1 cellular context compared by ENCODE assay signal in genomic region chr5:73858054-73858453, GRCh38.
TF ChIP-seq lines count a peak whose summit lies in the region.

No MANE protein-coding gene starts in this region.

TF ChIP-seq in HepG2, 621 proteins besides CTCF, POLR2A, EP300 and RAD21 (continued from another document):
- TF ChIP-seq MYC (CRISPR knock-in tag; IDR thresholded peaks at IDR 0.05; ENCODE audit: borderline replicate concordance), result no peak
- TF ChIP-seq ZFP90 (CRISPR knock-in tag; IDR thresholded peaks at IDR 0.05; ENCODE audit: borderline replicate concordance), result no peak
- no peak for TF ChIP-seq NR0B2 (CRISPR knock-in tag; IDR thresholded peaks at IDR 0.05)
- TF ChIP-seq SRSF4 (IDR thresholded peaks at IDR 0.05; ENCODE audit: low read depth, low read length, poor library complexity, severe bottlenecking), result no peak
- TF ChIP-seq KLF6 (CRISPR knock-in tag; IDR thresholded peaks at IDR 0.05), result peak; percentile 78; the same call in 1 of the 2 replicates
- no peak for TF ChIP-seq CENPBD1 (CRISPR knock-in tag; IDR thresholded peaks at IDR 0.05; ENCODE audit: borderline replicate concordance, low read depth)
- no peak for TF ChIP-seq CREB1 (IDR thresholded peaks at IDR 0.05)
- TF ChIP-seq CREB1 (CRISPR knock-in tag; IDR thresholded peaks at IDR 0.05), result 0 out of 2 replicates have a peak, but pooled peaks have one; percentile 12
- TF ChIP-seq EED (CRISPR knock-in tag; IDR thresholded peaks at IDR 0.05), result no peak
- peak; percentile 90 for TF ChIP-seq FOXO1 (CRISPR knock-in tag; IDR thresholded peaks at IDR 0.05)
- no peak for TF ChIP-seq BCL3 (CRISPR knock-in tag; IDR thresholded peaks at IDR 0.05)
- TF ChIP-seq GFI1 (CRISPR knock-in tag; IDR thresholded peaks at IDR 0.05; ENCODE audit: borderline replicate concordance), result peak; percentile 40; the same call in 1 of the 2 replicates
- 0 out of 2 replicates have a peak, but pooled peaks have one; percentile 55 for TF ChIP-seq NFKBIZ (CRISPR knock-in tag; IDR thresholded peaks at IDR 0.05)
- TF ChIP-seq ZNF557 (CRISPR knock-in tag; IDR thresholded peaks at IDR 0.05), result 0 out of 2 replicates have a peak, but pooled peaks have one; percentile 80
- TF ChIP-seq RCOR2 (CRISPR knock-in tag; IDR thresholded peaks at IDR 0.05), result 0 out of 2 replicates have a peak, but pooled peaks have one; percentile 65
- TF ChIP-seq SKI (IDR thresholded peaks at IDR 0.05; ENCODE audit: partially characterized antibody), result peak; percentile 16
- no peak for TF ChIP-seq ZBTB21 (CRISPR knock-in tag; IDR thresholded peaks at IDR 0.05)
- TF ChIP-seq ZBTB1 (CRISPR knock-in tag; IDR thresholded peaks at IDR 0.05; ENCODE audit: borderline replicate concordance), result no peak
- peak in 1 of 2 experiments; percentile 19; a peak in 1 of 4 replicates for TF ChIP-seq KLF16 (CRISPR knock-in tag; IDR thresholded peaks at IDR 0.05)
- 0 out of 2 replicates have a peak, but pooled peaks have one; percentile 54 for TF ChIP-seq ZNF232 (CRISPR knock-in tag; IDR thresholded peaks at IDR 0.05; ENCODE audit: borderline replicate concordance)
- 0 out of 2 replicates have a peak, but pooled peaks have one; percentile 28 for TF ChIP-seq IKZF5 (CRISPR knock-in tag; IDR thresholded peaks at IDR 0.05)
- peak; percentile 94 for TF ChIP-seq ZNF331 (CRISPR knock-in tag; IDR thresholded peaks at IDR 0.05)
- peak; percentile 28 for TF ChIP-seq RBM22 (optimal IDR thresholded peaks at IDR 0.05; ENCODE audit: low read length)
- TF ChIP-seq ZNF709 (CRISPR knock-in tag; IDR thresholded peaks at IDR 0.05), result no peak
- peak; percentile 85 for TF ChIP-seq ZNF652 (CRISPR knock-in tag; IDR thresholded peaks at IDR 0.05; ENCODE audit: borderline replicate concordance, low read depth)
- peak; percentile 64 for TF ChIP-seq FOSL2 (CRISPR knock-in tag; IDR thresholded peaks at IDR 0.05)
- no peak for TF ChIP-seq SIN3B (IDR thresholded peaks at IDR 0.05; ENCODE audit: low read length)
- TF ChIP-seq ELF3 (CRISPR knock-in tag; IDR thresholded peaks at IDR 0.05), result peak; percentile 50; the same call in 1 of the 2 replicates
- peak; percentile 83 for TF ChIP-seq ZMYM4 (CRISPR knock-in tag; IDR thresholded peaks at IDR 0.05)
- TF ChIP-seq ZNF781 (CRISPR knock-in tag; IDR thresholded peaks at IDR 0.05; ENCODE audit: borderline replicate concordance, not compliant biosample characterization), result no peak
- TF ChIP-seq TCF7 (IDR thresholded peaks at IDR 0.05; ENCODE audit: low read depth), result peak; percentile 26; the same call in 1 of the 2 replicates
- peak; percentile 70 for TF ChIP-seq RARA (CRISPR knock-in tag; IDR thresholded peaks at IDR 0.05)
- no peak for TF ChIP-seq ZNF414 (CRISPR knock-in tag; IDR thresholded peaks at IDR 0.05)
- peak; percentile 65; the same call in 1 of the 2 replicates for TF ChIP-seq ZNF792 (CRISPR knock-in tag; IDR thresholded peaks at IDR 0.05)
- TF ChIP-seq, protein P1, sequence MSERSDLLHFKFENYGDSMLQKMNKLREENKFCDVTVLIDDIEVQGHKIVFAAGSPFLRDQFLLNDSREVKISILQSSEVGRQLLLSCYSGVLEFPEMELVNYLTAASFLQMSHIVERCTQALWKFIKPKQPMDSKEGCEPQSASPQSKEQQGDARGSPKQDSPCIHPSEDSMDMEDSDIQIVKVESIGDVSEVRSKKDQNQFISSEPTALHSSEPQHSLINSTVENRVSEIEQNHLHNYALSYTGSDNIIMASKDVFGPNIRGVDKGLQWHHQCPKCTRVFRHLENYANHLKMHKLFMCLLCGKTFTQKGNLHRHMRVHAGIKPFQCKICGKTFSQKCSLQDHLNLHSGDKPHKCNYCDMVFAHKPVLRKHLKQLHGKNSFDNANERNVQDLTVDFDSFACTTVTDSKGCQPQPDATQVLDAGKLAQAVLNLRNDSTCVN (CRISPR knock-in tag; IDR thresholded peaks at IDR 0.05; ENCODE audit: borderline replicate concordance), result 0 out of 2 replicates have a peak, but pooled peaks have one; percentile 46
- TF ChIP-seq ZKSCAN8 (CRISPR knock-in tag; IDR thresholded peaks at IDR 0.05; ENCODE audit: borderline replicate concordance), result peak; percentile 39; the same call in 1 of the 2 replicates
- no peak for TF ChIP-seq MAFF (IDR thresholded peaks at IDR 0.05; ENCODE audit: low read depth, low read length)
- no peak for TF ChIP-seq CSRNP2 (CRISPR knock-in tag; conservative IDR thresholded peaks at IDR 0.05; ENCODE audit: low read depth)
- TF ChIP-seq TRIM22 (IDR thresholded peaks at IDR 0.05), result no peak
- TF ChIP-seq HOXA5 (CRISPR knock-in tag; IDR thresholded peaks at IDR 0.05), result peak; percentile 84
- TF ChIP-seq TBP (CRISPR knock-in tag; IDR thresholded peaks at IDR 0.05), result no peak
- peak; percentile 96 for TF ChIP-seq CEBPB (IDR thresholded peaks at IDR 0.05; ENCODE audit: borderline replicate concordance, low read depth, low read length)
- TF ChIP-seq ISL2 (CRISPR knock-in tag; IDR thresholded peaks at IDR 0.05), result peak; percentile 81
- no peak for TF ChIP-seq ZSCAN22 (CRISPR knock-in tag; IDR thresholded peaks at IDR 0.05)
- TF ChIP-seq ZNF746 (CRISPR knock-in tag; IDR thresholded peaks at IDR 0.05), result no peak
- peak; percentile 82 for TF ChIP-seq NCOA2 (CRISPR knock-in tag; IDR thresholded peaks at IDR 0.05)
- peak; percentile 85 for TF ChIP-seq SOX5 (CRISPR knock-in tag; IDR thresholded peaks at IDR 0.05; ENCODE audit: borderline replicate concordance)
- no peak for TF ChIP-seq TBX3 (IDR thresholded peaks at IDR 0.05; ENCODE audit: borderline replicate concordance)
- TF ChIP-seq FOXK1 (CRISPR knock-in tag; IDR thresholded peaks at IDR 0.05; ENCODE audit: borderline replicate concordance, low read depth), result peak; percentile 85
- TF ChIP-seq TFAP4 (IDR thresholded peaks at IDR 0.05; ENCODE audit: borderline replicate concordance, low read depth), result peak; percentile 54; the same call in 1 of the 2 replicates
- TF ChIP-seq PHF21A (CRISPR knock-in tag; IDR thresholded peaks at IDR 0.05), result peak; percentile 57; the same call in 1 of the 2 replicates
- TF ChIP-seq ZNF816 (CRISPR knock-in tag; IDR thresholded peaks at IDR 0.05; ENCODE audit: borderline replicate concordance), result no peak
- no peak for TF ChIP-seq NR2C2 (CRISPR knock-in tag; IDR thresholded peaks at IDR 0.05; ENCODE audit: borderline replicate concordance)
- TF ChIP-seq CEBPG (CRISPR knock-in tag; IDR thresholded peaks at IDR 0.05), result peak; percentile 97
- TF ChIP-seq GATAD1 (CRISPR knock-in tag; IDR thresholded peaks at IDR 0.05), result peak; percentile 37; the same call in 1 of the 2 replicates
- TF ChIP-seq HNRNPUL1 (IDR thresholded peaks at IDR 0.05; ENCODE audit: low read depth, low read length), result no peak
- TF ChIP-seq MAF1 (CRISPR knock-in tag; IDR thresholded peaks at IDR 0.05; ENCODE audit: borderline replicate concordance), result no peak
- TF ChIP-seq FOXJ3 (CRISPR knock-in tag; IDR thresholded peaks at IDR 0.05; ENCODE audit: borderline replicate concordance), result peak; percentile 86
- TF ChIP-seq SOX6 (IDR thresholded peaks at IDR 0.05), result no peak
- peak; percentile 92 for TF ChIP-seq SOX6 (CRISPR knock-in tag; IDR thresholded peaks at IDR 0.05)
- TF ChIP-seq ARNTL (CRISPR knock-in tag; IDR thresholded peaks at IDR 0.05), result 0 out of 2 replicates have a peak, but pooled peaks have one; percentile 27
- TF ChIP-seq KLF13 (CRISPR knock-in tag; IDR thresholded peaks at IDR 0.05), result no peak
- TF ChIP-seq ONECUT2 (CRISPR knock-in tag; IDR thresholded peaks at IDR 0.05), result no peak
- TF ChIP-seq, protein P2, sequence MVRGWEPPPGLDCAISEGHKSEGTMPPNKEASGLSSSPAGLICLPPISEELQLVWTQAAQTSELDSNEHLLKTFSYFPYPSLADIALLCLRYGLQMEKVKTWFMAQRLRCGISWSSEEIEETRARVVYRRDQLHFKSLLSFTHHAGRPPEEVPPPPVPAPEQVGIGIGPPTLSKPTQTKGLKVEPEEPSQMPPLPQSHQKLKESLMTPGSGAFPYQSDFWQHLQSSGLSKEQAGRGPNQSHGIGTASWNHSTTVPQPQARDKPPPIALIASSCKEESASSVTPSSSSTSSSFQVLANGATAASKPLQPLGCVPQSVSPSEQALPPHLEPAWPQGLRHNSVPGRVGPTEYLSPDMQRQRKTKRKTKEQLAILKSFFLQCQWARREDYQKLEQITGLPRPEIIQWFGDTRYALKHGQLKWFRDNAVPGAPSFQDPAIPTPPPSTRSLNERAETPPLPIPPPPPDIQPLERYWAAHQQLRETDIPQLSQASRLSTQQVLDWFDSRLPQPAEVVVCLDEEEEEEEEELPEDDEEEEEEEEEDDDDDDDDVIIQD (CRISPR knock-in tag; IDR thresholded peaks at IDR 0.05; ENCODE audit: low read depth), result peak; percentile 85
- peak; percentile 83; the same call in 1 of the 2 replicates for TF ChIP-seq RXRB (CRISPR knock-in tag; IDR thresholded peaks at IDR 0.05; ENCODE audit: borderline replicate concordance)
TF ChIP-seq in HepG2: peak in this region for 128.
